ENCODE assay signal across 8 cellular contexts in genomic region chr1:27575861-27576331, GRCh38. TPM values are rescaled to one million over a fixed set of nuclear protein-coding genes. Genes with fewer than 3 reads are reported as not detected.
DNase-seq lines count a peak whose midpoint lies in the region; ATAC-seq and TF ChIP-seq lines count a peak whose summit lies in the region.

No MANE protein-coding gene starts in this region.

- no peak for TF ChIP-seq CTCF in suprapubic skin (IDR thresholded peaks at IDR 0.05)

- H3K9me3 ChIP-seq in suprapubic skin = no peaks in the 10 kb centered on the region

- no peaks in the 10 kb centered on the region for H3K27me3 ChIP-seq in suprapubic skin

- TF ChIP-seq EP300 in Ishikawa (IDR thresholded peaks at IDR 0.05; ENCODE audit: borderline replicate concordance) = no peak; the same call in 1 of the 2 replicates
- TF ChIP-seq EP300 in suprapubic skin (IDR thresholded peaks at IDR 0.05) = no peak

- no peak for TF ChIP-seq POLR2A in suprapubic skin (IDR thresholded peaks at IDR 0.05)

- peak; percentile 21; the same call in 1 of the 2 replicates for TF ChIP-seq RAD21 in Ishikawa (IDR thresholded peaks at IDR 0.05; ENCODE audit: low read depth)

- no peak for ATAC-seq in HG03520 (IDR thresholded peaks at IDR 0.05; ENCODE audit: unreplicated experiment)

- DNase-seq in DMS153 (lab: John Stamatoyannopoulos, UW) (peak; percentile 41), cerebellar cortex (ENCODE audit: low spot score) (peak; percentile 66), kidney tubule cell (ENCODE audit: low spot score) (peak; percentile 68), suprapubic skin (ENCODE audit: low spot score in 2 of 2) (no peak), NCI-H128 (lab: John Stamatoyannopoulos, UW; ENCODE audit: unreplicated experiment) (no peak), OCI-M1 (lab: John Stamatoyannopoulos, UW) (no peak)

- peak overlapping the region; percentile 59 for H3K4me3 ChIP-seq in suprapubic skin

- H3K36me3 ChIP-seq in suprapubic skin = no peaks in the 10 kb centered on the region

- H3K4me1 ChIP-seq in suprapubic skin = peaks cover 79% of the 10 kb centered on the region

- peak overlapping the region; percentile 94 for H3K27ac ChIP-seq in suprapubic skin

- WGBS in suprapubic skin = 11% methylated on average over 20 of the region's 42 CpGs

TF ChIP-seq in Ishikawa, 13 proteins besides CTCF, POLR2A, EP300 and RAD21:
- TF ChIP-seq USF1 (IDR thresholded peaks at IDR 0.05) (peak; percentile 70), NFIC (IDR thresholded peaks at IDR 0.05) (peak; percentile 11; the same call in 1 of the 2 replicates), REST (IDR thresholded peaks at IDR 0.05; ENCODE audit: low read depth) (no peak), CREB1 (IDR thresholded peaks at IDR 0.05; ENCODE audit: low read depth) (no peak), CEBPB (IDR thresholded peaks at IDR 0.05) (no peak), MAX (IDR thresholded peaks at IDR 0.05) (no peak; the same call in 1 of the 2 replicates), ZBTB7A (IDR thresholded peaks at IDR 0.05; ENCODE audit: low read depth) (no peak), FOXM1 (IDR thresholded peaks at IDR 0.05; ENCODE audit: borderline replicate concordance, low read depth) (no peak), YY1 (IDR thresholded peaks at IDR 0.05; ENCODE audit: low read depth) (0 out of 2 replicates have a peak, but pooled peaks have one; percentile 23), TCF12 (IDR thresholded peaks at IDR 0.05; ENCODE audit: low read depth) (no peak; the same call in 1 of the 2 replicates), TEAD4 (IDR thresholded peaks at IDR 0.05) (no peak), EGR1 (IDR thresholded peaks at IDR 0.05) (no peak), TAF1 (IDR thresholded peaks at IDR 0.05; ENCODE audit: low read depth) (no peak; the same call in 1 of the 2 replicates)
TF ChIP-seq in Ishikawa: peak in this region for 3.

RNA-seq across cellular contexts. Expression of gene AHDC1, which starts 28.0 kb away (rescaled TPM):
- total RNA-seq in suprapubic skin = 100 to 1,000 TPM in 1 of 4 donors, 10 to 100 TPM in 3; 46.7 to 103 (median 60.1) TPM

RNA-seq across cellular contexts. Expression of gene FGR, which starts 59.1 kb away (rescaled TPM):
- 1 to 10 TPM; 3.0 to 9.2 (median 5.9) TPM for total RNA-seq in suprapubic skin

Comparison
In these comparisons a context has a peak if more than half of its experiments do, and no peak if none do; other contexts are left out.
1. DNase-seq: peak in DMS153 (single experiment), cerebellar cortex (single experiment) and kidney tubule cell (single experiment); none in suprapubic skin (0 of 2), NCI-H128 (single experiment) and OCI-M1 (single experiment).